15 cellular contexts compared by ENCODE assay signal in the genomic region with DNA sequence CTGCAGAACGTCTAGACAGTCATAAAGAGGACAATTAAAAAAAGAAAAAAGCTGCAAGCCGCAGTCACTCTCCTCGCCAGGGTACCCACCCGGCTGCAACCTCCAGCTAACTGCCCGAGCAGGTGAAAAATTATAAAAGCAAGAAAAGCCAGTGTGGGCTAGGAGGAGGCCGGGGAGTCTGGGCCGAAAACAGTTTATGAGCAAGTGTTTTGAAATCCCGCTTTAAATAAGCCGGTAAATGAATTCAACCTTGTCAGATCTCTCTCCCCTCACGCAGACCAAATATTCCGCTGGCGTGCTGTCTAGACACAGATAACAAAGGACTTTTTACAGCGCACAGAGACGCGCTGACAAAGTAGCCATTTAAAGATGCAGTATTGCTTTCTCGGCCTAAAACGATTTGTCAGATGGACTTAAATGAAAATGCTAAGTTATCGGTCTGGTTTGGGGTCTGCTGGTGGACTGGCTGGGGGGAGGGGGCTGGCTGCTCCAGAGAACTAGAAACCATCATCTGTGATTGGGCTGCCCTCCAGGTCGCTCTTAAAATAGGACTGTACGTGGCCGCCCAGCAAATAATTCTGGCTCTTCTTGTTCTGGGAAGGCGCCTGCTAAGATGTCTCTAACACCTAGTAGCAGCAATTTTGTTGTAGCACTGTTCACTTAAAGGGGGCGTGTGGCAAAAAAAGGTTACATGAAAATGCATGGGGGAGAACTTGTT. TPM values are rescaled to one million over a fixed set of nuclear protein-coding genes. Genes with fewer than 3 reads are reported as not detected.
DNase-seq lines count a peak whose midpoint lies in the region; ATAC-seq and TF ChIP-seq lines count a peak whose summit lies in the region.
"Had no signal": no experiment of that assay in that cellular context is flagged by ENCODE, and none has a peak within 500 bp of the region (broad histone marks: within the 10 kb centered on the region; RNA-seq: fewer than 3 reads in every experiment).

No MANE protein-coding gene starts in this region.

- BruUV-seq in Calu3 (replicated peaks; lab: Mats Ljungman, UMichigan), result no TSS peak

- intact Hi-C loops in Calu3 (cut with micrococcal nuclease; ENCODE audit: unreplicated experiment), result no loop called here

- peaks cover 100% of the 10 kb centered on the region for H3K36me3 Mint-ChIP-seq in Calu3 (ENCODE audit: insufficient read depth, unreplicated experiment)
- no peaks in the 10 kb centered on the region for H3K36me3 Mint-ChIP-seq in T-cell
- H3K36me3 Mint-ChIP-seq: CD14-positive monocyte had no signal

- 19 to 22% methylated on average over 16 to 18 of the region's 23 CpGs for WGBS in gastroesophageal sphincter (ENCODE audit: low coverage in 1 of 2), 2 donors

- TF ChIP-seq POLR2A in gastroesophageal sphincter (IDR thresholded peaks at IDR 0.05), result no peak

- POLR2A ChIA-PET in T-cell (lab: Charles Lee), result no interaction called here

- no peak for TF ChIP-seq CTCF in Calu3 (IDR thresholded peaks at IDR 0.05; ENCODE audit: unreplicated experiment)
- no peak for TF ChIP-seq CTCF in gastroesophageal sphincter (IDR thresholded peaks at IDR 0.05)

- H3K9me3 ChIP-seq in gastroesophageal sphincter, result no peaks in the 10 kb centered on the region
- H3K9me3 ChIP-seq: gastrocnemius medialis, lower lobe of right lung had no signal

- TF ChIP-seq EP300 in gastroesophageal sphincter (IDR thresholded peaks at IDR 0.05), result no peak

- H3K27ac ChIP-seq in gastroesophageal sphincter, result peak overlapping the region; percentile 36 to 81 (median 76)
- H3K27ac ChIP-seq: gastrocnemius medialis, lower lobe of right lung had no signal

- H3K4me1 Mint-ChIP-seq in Calu3 (ENCODE audit: low read depth, unreplicated experiment), result peaks cover 99% of the 10 kb centered on the region
- peaks cover 18 to 35% (median 24%) of the 10 kb centered on the region in 3 donors for H3K4me1 Mint-ChIP-seq in T-cell

- ATAC-seq in gastroesophageal sphincter (peak; percentile 43), HG03432 (IDR thresholded peaks at IDR 0.05; ENCODE audit: unreplicated experiment) (no peak), T-cell (replicated peaks in 1 of 4) (no peak)
- ATAC-seq: activated CD8-positive, alpha-beta T cell treated with anti-CD3 and anti-CD28 coated beads for 36 hours; lower lobe of right lung had no signal

- H3K4me3 ChIP-seq in gastroesophageal sphincter, result peak overlapping the region in 1 of 2 donors; percentile 24
- H3K4me3 ChIP-seq: gastrocnemius medialis, lower lobe of right lung had no signal

- H3K4me1 ChIP-seq in gastroesophageal sphincter, result peaks cover 0 to 100% (median 52%) of the 10 kb centered on the region in 3 donors
- H3K4me1 ChIP-seq: lower lobe of right lung had no signal

- H3K4me3 Mint-ChIP-seq in Calu3 (ENCODE audit: low read depth, unreplicated experiment) (peak overlapping the region; percentile 88), T-cell (no peak overlapping the region)
- H3K4me3 Mint-ChIP-seq: activated CD8-positive, alpha-beta T cell treated with anti-CD3 and anti-CD28 coated beads for 36 hours; activated naive CD4-positive, alpha-beta T cell treated with anti-CD3 and anti-CD28 coated beads for 36 hours; CD14-positive monocyte; dendritic cell treated with granulocyte-macrophage colony-stimulating factor and Interleukin-4, amounts not matched to agents 40 ng/mL and 50 ng/mL, for 4 days had no signal

- CTCF ChIA-PET in Calu3 (lab: Charles Lee) (no interaction called here), T-cell (lab: Charles Lee) (interaction anchor here in 1 of 2 donors (0.5 kb wide), 1 partner anchor 45 kb away, joined by 3 read pairs; no protein-coding TSS in a partner anchor)

- no peaks in the 10 kb centered on the region for H3K36me3 ChIP-seq in gastroesophageal sphincter
- H3K36me3 ChIP-seq: gastrocnemius medialis, lower lobe of right lung had no signal

- H3K27me3 ChIP-seq in gastroesophageal sphincter, result no peaks in the 10 kb centered on the region
- H3K27me3 ChIP-seq: gastrocnemius medialis had no signal

- DNase-seq in Calu3 (no peak), NCI-H748 treated with DMSO at 0.1 percent for 48 hours (lab: John Stamatoyannopoulos, UW) (peak; percentile 3), pons (ENCODE audit: low spot score) (peak; percentile 57), T-cell (no peak)
- DNase-seq in NK-92 treated with Interleukin-12 subunit alpha and Interleukin-12 subunit beta, amount 100 ng/mL, for 24 hours (lab: John Stamatoyannopoulos, UW), result no peak
- no peak for DNase-seq in activated CD8-positive, alpha-beta memory T cell treated with anti-CD3 and anti-CD28 coated beads, Interleukin-2, amount 50 U/mL, for 48 hours
- DNase-seq: activated CD8-positive, alpha-beta T cell treated with anti-CD3 and anti-CD28 coated beads for 36 hours; activated naive CD4-positive, alpha-beta T cell treated with anti-CD3 and anti-CD28 coated beads for 36 hours; gastrocnemius medialis; lower lobe of right lung; NCI-H446 had no signal

- H3K9me3 Mint-ChIP-seq in Calu3 (ENCODE audit: low read depth, unreplicated experiment), result no peaks in the 10 kb centered on the region
- no peaks in the 10 kb centered on the region for H3K9me3 Mint-ChIP-seq in T-cell
- H3K9me3 Mint-ChIP-seq: activated CD8-positive, alpha-beta T cell treated with anti-CD3 and anti-CD28 coated beads for 36 hours; activated naive CD4-positive, alpha-beta T cell treated with anti-CD3 and anti-CD28 coated beads for 36 hours; dendritic cell treated with granulocyte-macrophage colony-stimulating factor and Interleukin-4, amounts not matched to agents 40 ng/mL and 50 ng/mL, for 4 days had no signal

- H3K27me3 Mint-ChIP-seq in Calu3 (ENCODE audit: unreplicated experiment) (no peaks in the 10 kb centered on the region), T-cell (no peaks in the 10 kb centered on the region)
- H3K27me3 Mint-ChIP-seq: activated CD8-positive, alpha-beta T cell treated with anti-CD3 and anti-CD28 coated beads for 36 hours had no signal

- H3K27ac Mint-ChIP-seq in Calu3 (ENCODE audit: unreplicated experiment) (peak overlapping the region; percentile 97), T-cell (no peak overlapping the region)
- H3K27ac Mint-ChIP-seq: activated CD8-positive, alpha-beta T cell treated with anti-CD3 and anti-CD28 coated beads for 36 hours; activated naive CD4-positive, alpha-beta T cell treated with anti-CD3 and anti-CD28 coated beads for 36 hours; CD14-positive monocyte; dendritic cell treated with granulocyte-macrophage colony-stimulating factor and Interleukin-4, amounts not matched to agents 40 ng/mL and 50 ng/mL, for 4 days had no signal

RNA-seq across cellular contexts. Expression of gene PMEPA1, which starts 24.5 kb away (rescaled TPM):
- 732 and 1,302 TPM in 2 replicates for total RNA-seq in Calu3 (2022)
- 10 to 100 TPM in 3 of 4 donors, 1 to 10 TPM in 1; 9.6 to 47.5 (median 18.9) TPM for total RNA-seq in gastroesophageal sphincter
- total RNA-seq in T-cell, result 10 to 100 TPM in 3 of 5 donors, 1 to 10 TPM in 2; 6.0 to 30.4 (median 21.7) TPM

Comparison
In these comparisons a context has a peak if more than half of its experiments do, and no peak if none do; other contexts are left out.
1. DNase-seq: peak in NCI-H748 treated with DMSO at 0.1 percent for 48 hours (single experiment) and pons (single experiment); none in Calu3 (single experiment), NK-92 treated with Interleukin-12 subunit alpha and Interleukin-12 subunit beta, amount 100 ng/mL, for 24 hours (single experiment), activated CD8-positive, alpha-beta memory T cell treated with anti-CD3 and anti-CD28 coated beads, Interleukin-2, amount 50 U/mL, for 48 hours (single experiment) and T-cell (0 of 34).
2. RNA of gene PMEPA1, which starts 24.5 kb away (total RNA-seq): 732 to 1,302 TPM in Calu3; 9.6 to 47.5 TPM in gastroesophageal sphincter and 6.0 to 30.4 TPM in T-cell; every median in the first group is over 10 times any median in the second.